Comparison of ENCODE assay signal across 13 cellular contexts in genomic region chr14:33709286-33709685, GRCh38.
DNase-seq lines count a peak whose midpoint lies in the region; TF ChIP-seq lines count a peak whose summit lies in the region.
"Had no signal": no experiment of that assay in that cellular context is flagged by ENCODE, and none has a peak within 500 bp of the region (broad histone marks: within the 10 kb centered on the region; RNA-seq: fewer than 3 reads in every experiment).

No MANE protein-coding gene starts in this region.

- H3K4me1 Mint-ChIP-seq in activated CD4-positive, alpha-beta T cell treated with anti-CD3 and anti-CD28 coated beads, Interleukin-2, amount 10 ng/mL, durations not matched to agents 7 days and 5 days: no peaks in the 10 kb centered on the region
- H3K4me1 Mint-ChIP-seq: CD14-positive monocyte had no signal

- H3K4me2 ChIP-seq in Karpas-422 (ENCODE audit: low read depth, low read length, poor library complexity, severe bottlenecking) (no peak overlapping the region), neuronal stem cell (ENCODE audit: insufficient read depth, low read length, poor library complexity, severe bottlenecking) (no peak overlapping the region)
- H3K4me2 ChIP-seq: GM23338 had no signal

- H3K23ac ChIP-seq in neuronal stem cell (ENCODE audit: low read depth, low read length, poor library complexity): no peak overlapping the region

- DNase-seq in Daoy (ENCODE audit: low read depth) (peak; percentile 30), Karpas-422 (no peak), fibroblast of peridontal ligament (ENCODE audit: extremely low read depth) (peak; percentile 13), neuronal stem cell (ENCODE audit: low spot score) (no peak), NCI-H345 treated with DMSO at 0.1 percent for 48 hours (lab: John Stamatoyannopoulos, UW; ENCODE audit: unreplicated experiment) (no peak), spleen (no peak)
- DNase-seq in activated CD4-positive, alpha-beta T cell treated with anti-CD3 and anti-CD28 coated beads, Interleukin-2, amount 10 ng/mL, durations not matched to agents 7 days and 5 days: no peak
- DNase-seq: CD8-positive, alpha-beta T cell; DMS53; H9 had no signal

- TF ChIP-seq POLR2A in spleen (IDR thresholded peaks at IDR 0.05): no peak

- no peak overlapping the region for H2BK15ac ChIP-seq in neuronal stem cell (ENCODE audit: low read length)

- H3K4ac ChIP-seq in neuronal stem cell (ENCODE audit: low read length): no peak overlapping the region

- CTCF ChIA-PET in activated CD4-positive, alpha-beta T cell treated with anti-CD3 and anti-CD28 coated beads, Interleukin-2, amount 10 ng/mL, durations not matched to agents 7 days and 5 days (lab: Charles Lee): no interaction called here

- H4K91ac ChIP-seq in neuronal stem cell (ENCODE audit: low read depth, low read length, poor library complexity): no peak overlapping the region

- intact Hi-C loops in spleen (cut with DNase I; ENCODE audit: low total_unique reads): no loop called here

- H3K27me3 ChIP-seq in Karpas-422 (ENCODE audit: low read length) (no peaks in the 10 kb centered on the region), neuronal stem cell (ENCODE audit: control insufficient read depth in 3 of 3, insufficient read depth in 3 of 3, low read depth in 1 of 3, low read length in 3 of 3) (no peaks in the 10 kb centered on the region), spleen (replicated peaks in 1 of 7) (no peaks in the 10 kb centered on the region)

- H3K27me3 Mint-ChIP-seq in activated CD4-positive, alpha-beta T cell treated with anti-CD3 and anti-CD28 coated beads, Interleukin-2, amount 10 ng/mL, durations not matched to agents 7 days and 5 days: no peaks in the 10 kb centered on the region

- H2BK5ac ChIP-seq in neuronal stem cell (ENCODE audit: low read length): no peak overlapping the region

- H3K36me3 ChIP-seq in Karpas-422 (ENCODE audit: insufficient read depth, low read length) (no peaks in the 10 kb centered on the region), neuronal stem cell (replicated peaks in 1 of 2; ENCODE audit: control insufficient read depth in 2 of 2, insufficient read depth in 2 of 2, low read length in 2 of 2) (peaks cover 0 to 4% of the 10 kb centered on the region in 2 donors), spleen (no peaks in the 10 kb centered on the region)

- H3K79me1 ChIP-seq in neuronal stem cell (ENCODE audit: low read depth, low read length): no peaks in the 10 kb centered on the region

- no peaks in the 10 kb centered on the region for H4K20me1 ChIP-seq in Karpas-422 (ENCODE audit: insufficient read depth, low read depth, low read length)

- H3K36me3 Mint-ChIP-seq in activated CD4-positive, alpha-beta T cell treated with anti-CD3 and anti-CD28 coated beads, Interleukin-2, amount 10 ng/mL, durations not matched to agents 7 days and 5 days (ENCODE audit: low read depth): no peaks in the 10 kb centered on the region
- H3K36me3 Mint-ChIP-seq: CD14-positive monocyte; CD8-positive, alpha-beta T cell had no signal

- H3K9ac ChIP-seq in Karpas-422 (ENCODE audit: low read length) (0 out of 2 replicates have a peak overlapping the region, but pooled peaks have one; percentile 3), neuronal stem cell (ENCODE audit: low read depth, low read length, poor library complexity) (no peak overlapping the region)

- H2AK5ac ChIP-seq in neuronal stem cell (ENCODE audit: low read depth, low read length): no peak overlapping the region

- TF ChIP-seq CTCF in spleen (IDR thresholded peaks at IDR 0.05 in 8 of 11, conservative IDR thresholded peaks at IDR 0.05 in 3 of 11): no peak

- H3K9me3 ChIP-seq in Karpas-422 (ENCODE audit: low read length): no peaks in the 10 kb centered on the region
- peaks cover 0 to 2% of the 10 kb centered on the region in 2 donors for H3K9me3 ChIP-seq in neuronal stem cell (replicated peaks in 1 of 2; ENCODE audit: control insufficient read depth in 2 of 2, insufficient read depth in 1 of 2, low read depth in 1 of 2, low read length in 2 of 2)
- H3K9me3 ChIP-seq in spleen: no peaks in the 10 kb centered on the region

- H3K4me1 ChIP-seq in Karpas-422 (ENCODE audit: low read length): peaks cover 84% of the 10 kb centered on the region
- peaks cover 4 to 9% of the 10 kb centered on the region in 2 donors for H3K4me1 ChIP-seq in neuronal stem cell (ENCODE audit: control insufficient read depth in 2 of 2, insufficient read depth in 1 of 2, low read depth in 1 of 2, low read length in 2 of 2)
- no peaks in the 10 kb centered on the region for H3K4me1 ChIP-seq in spleen

- H3K4me3 ChIP-seq in Karpas-422 (ENCODE audit: low read length) (no peak overlapping the region), neuronal stem cell (ENCODE audit: low read length in 2 of 2) (no peak overlapping the region), spleen (no peak overlapping the region)
- H3K4me3 ChIP-seq: GM23338 had no signal

- H3K9me3 Mint-ChIP-seq in activated CD4-positive, alpha-beta T cell treated with anti-CD3 and anti-CD28 coated beads, Interleukin-2, amount 10 ng/mL, durations not matched to agents 7 days and 5 days: no peaks in the 10 kb centered on the region
- H3K9me3 Mint-ChIP-seq: CD8-positive, alpha-beta T cell; GM23338; H9 had no signal

- H3K14ac ChIP-seq in neuronal stem cell (ENCODE audit: low read length): no peak overlapping the region

- WGBS in neuronal stem cell (ENCODE audit: extremely low coverage in 2 of 2, insufficient read length in 2 of 2, insufficient replicate concordance in 1 of 2), 2 donors: no CpG with 5 or more reads among the region's 4 CpGs
- 73 to 91% (median 86%) methylated on average over 4 of the region's 4 CpGs for WGBS in spleen, 5 donors

- H3K9me2 ChIP-seq in Karpas-422 (replicated peaks; ENCODE audit: insufficient read depth, low read length): no peaks in the 10 kb centered on the region

- no peak overlapping the region for H2BK120ac ChIP-seq in neuronal stem cell (ENCODE audit: low read depth, low read length)

- no peaks in the 10 kb centered on the region for H3K79me2 ChIP-seq in Karpas-422 (ENCODE audit: low read length)

- POLR2A ChIA-PET in activated CD4-positive, alpha-beta T cell treated with anti-CD3 and anti-CD28 coated beads, Interleukin-2, amount 10 ng/mL, durations not matched to agents 7 days and 5 days (lab: Charles Lee): no interaction called here

- H4K8ac ChIP-seq in neuronal stem cell (ENCODE audit: low read depth, low read length): no peak overlapping the region

- H3K27ac ChIP-seq in Karpas-422 (ENCODE audit: low read length) (peak overlapping the region; percentile 92), cingulate gyrus (ENCODE audit: low read depth, low read length) (peak overlapping the region; percentile 57), neuronal stem cell (replicated peaks; ENCODE audit: low read length) (no peak overlapping the region), spleen (no peak overlapping the region)

- no peak overlapping the region; the same call in 1 of the 2 replicates for H2AFZ ChIP-seq in Karpas-422 (ENCODE audit: low read length)
- H2AFZ ChIP-seq in neuronal stem cell (ENCODE audit: low read length): no peak overlapping the region

- no peak overlapping the region for H2BK12ac ChIP-seq in neuronal stem cell (ENCODE audit: low read length)

- no peak overlapping the region for H3K18ac ChIP-seq in neuronal stem cell (ENCODE audit: low read length)

- H3K27ac Mint-ChIP-seq in activated CD4-positive, alpha-beta T cell treated with anti-CD3 and anti-CD28 coated beads, Interleukin-2, amount 10 ng/mL, durations not matched to agents 7 days and 5 days: no peak overlapping the region
- H3K27ac Mint-ChIP-seq: CD14-positive monocyte; CD8-positive, alpha-beta T cell; H9 had no signal

- no peak overlapping the region for H3K4me3 Mint-ChIP-seq in activated CD4-positive, alpha-beta T cell treated with anti-CD3 and anti-CD28 coated beads, Interleukin-2, amount 10 ng/mL, durations not matched to agents 7 days and 5 days
- H3K4me3 Mint-ChIP-seq: CD14-positive monocyte; CD8-positive, alpha-beta T cell; GM23338; H9 had no signal

Comparison
In these comparisons a context has a peak if more than half of its experiments do, and no peak if none do; other contexts are left out.
1. DNase-seq: peak in Daoy (single experiment) and fibroblast of peridontal ligament (single experiment); none in Karpas-422 (single experiment), neuronal stem cell (single experiment), activated CD4-positive, alpha-beta T cell treated with anti-CD3 and anti-CD28 coated beads, Interleukin-2, amount 10 ng/mL, durations not matched to agents 7 days and 5 days (single experiment), NCI-H345 treated with DMSO at 0.1 percent for 48 hours (single experiment) and spleen (single experiment).
2. H3K27ac ChIP-seq: peak in Karpas-422 (single experiment) and cingulate gyrus (single experiment); none in neuronal stem cell (single experiment) and spleen (0 of 8).